ENCODE assay signal across 26 cellular contexts in the genomic region with DNA sequence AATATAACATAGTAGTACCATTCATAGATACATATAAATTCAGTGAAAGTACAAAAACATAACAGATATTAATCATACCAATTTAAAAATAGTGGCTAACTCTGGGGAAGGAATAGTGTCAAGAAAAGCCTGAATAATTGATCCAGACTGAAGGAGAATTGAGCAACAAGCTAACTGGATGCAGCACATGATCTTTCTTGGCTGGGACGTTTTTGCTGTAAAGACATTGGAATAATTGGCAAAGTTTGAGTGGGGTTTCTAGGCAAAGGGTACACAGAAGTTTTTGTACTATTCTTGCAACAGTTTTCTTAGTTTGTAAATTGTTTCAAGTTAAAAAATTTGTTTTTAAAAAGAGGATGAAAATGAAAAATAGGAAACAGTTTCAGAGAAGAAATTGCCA. TPM values are rescaled to one million over a fixed set of nuclear protein-coding genes. Genes with fewer than 3 reads are reported as not detected.
A peak's percentile ranks its signal among the peaks of the same experiment; 100 is the strongest.
DNase-seq lines count a peak whose midpoint lies in the region; ATAC-seq and TF ChIP-seq lines count a peak whose summit lies in the region.
"Had no signal": no experiment of that assay in that cellular context is flagged by ENCODE, and none has a peak within 500 bp of the region (broad histone marks: within the 10 kb centered on the region; RNA-seq: fewer than 3 reads in every experiment).

No MANE protein-coding gene starts in this region.

- H3K4me3 Mint-ChIP-seq in central memory CD8-positive, alpha-beta T cell, result no peak overlapping the region
- peak overlapping the region; percentile 95 for H3K4me3 Mint-ChIP-seq in neural crest cell

- ATAC-seq in Panc1 (no peak), PC-3 (no peak), GM21360 (IDR thresholded peaks at IDR 0.05; ENCODE audit: unreplicated experiment) (no peak)
- ATAC-seq in central memory CD8-positive, alpha-beta T cell (replicated peaks; ENCODE audit: extremely low read depth, poor library complexity, severe bottlenecking), result no peak

- no peak overlapping the region for H3K9ac ChIP-seq in PC-3 (ENCODE audit: low read length)
- H3K9ac ChIP-seq: BLaER1 treated with 17β-estradiol and CSF1 and Interleukin-3, amounts not matched to agents 10 nM and 100 nM had no signal

- H3K36me3 ChIP-seq in Panc1 (ENCODE audit: control insufficient read depth, insufficient read depth, low read length), result no peaks in the 10 kb centered on the region; the same call in 1 of the 2 replicates
- H3K36me3 ChIP-seq in PC-3 (ENCODE audit: low read depth, low read length), result no peaks in the 10 kb centered on the region
- H3K36me3 ChIP-seq: BLaER1 treated with 17β-estradiol and CSF1 and Interleukin-3, amounts not matched to agents 10 nM and 100 nM; SJCRH30 had no signal

- H3K27ac ChIP-seq in Panc1 (ENCODE audit: low read length) (no peak overlapping the region), PC-3 (ENCODE audit: low read length) (no peak overlapping the region)
- H3K27ac ChIP-seq: BLaER1 treated with 17β-estradiol and CSF1 and Interleukin-3, amounts not matched to agents 10 nM and 100 nM; SJCRH30 had no signal

- no peaks in the 10 kb centered on the region for H3K9me2 ChIP-seq in PC-3 (replicated peaks; ENCODE audit: low read length)

- intact Hi-C loops in Panc1 (cut with micrococcal nuclease; ENCODE audit: unreplicated experiment) (no loop called here), PC-3 (cut with micrococcal nuclease) (loop anchor here (10.0 kb wide), 2 partner anchors 83 to 213 kb away; a partner anchor contains a TSS)

- peaks cover 37% of the 10 kb centered on the region for H3K4me1 Mint-ChIP-seq in central memory CD8-positive, alpha-beta T cell
- peaks cover 26% of the 10 kb centered on the region for H3K4me1 Mint-ChIP-seq in neural crest cell

- peaks cover 18% of the 10 kb centered on the region for H3K79me2 ChIP-seq in PC-3 (ENCODE audit: low read length)

- peaks cover 18% of the 10 kb centered on the region for H3K36me3 Mint-ChIP-seq in central memory CD8-positive, alpha-beta T cell (ENCODE audit: insufficient read depth)
- H3K36me3 Mint-ChIP-seq in neural crest cell (ENCODE audit: low read depth), result no peaks in the 10 kb centered on the region

- no peak overlapping the region for H2AFZ ChIP-seq in PC-3 (ENCODE audit: low read length)

- in situ Hi-C loops in Panc1 (cut with HindIII; ENCODE audit: low pct_unique_long_range_greater_than_20kb, low sequenced_read_pairs), result no loop called here

- peaks cover 13% of the 10 kb centered on the region for H4K20me1 ChIP-seq in PC-3 (ENCODE audit: low read length)

- H3K27me3 ChIP-seq in Panc1 (ENCODE audit: control insufficient read depth, insufficient read depth, low read length) (peaks cover 4% of the 10 kb centered on the region; the same call in 1 of the 2 replicates), PC-3 (ENCODE audit: low read length) (no peaks in the 10 kb centered on the region)
- H3K27me3 ChIP-seq: BLaER1 treated with 17β-estradiol and CSF1 and Interleukin-3, amounts not matched to agents 10 nM and 100 nM; SJCRH30 had no signal

- H3K27ac Mint-ChIP-seq in central memory CD8-positive, alpha-beta T cell (ENCODE audit: low read depth), result peak overlapping the region; percentile 95
- H3K27ac Mint-ChIP-seq in neural crest cell (ENCODE audit: unreplicated experiment), result no peak overlapping the region

- H3F3A ChIP-seq in PC-3 (ENCODE audit: low read length, unreplicated experiment), result no peaks in the 10 kb centered on the region

- TF ChIP-seq CTCF in Panc1 (IDR thresholded peaks at IDR 0.05) (no peak), neural crest cell (conservative IDR thresholded peaks at IDR 0.05) (no peak), PC-3 (conservative IDR thresholded peaks at IDR 0.05; ENCODE audit: low read depth, low read length) (no peak), GM20000 (IDR thresholded peaks at IDR 0.05; ENCODE audit: extremely low read depth, missing control alignments) (no peak)

- H3K27me3 Mint-ChIP-seq in central memory CD8-positive, alpha-beta T cell, result no peaks in the 10 kb centered on the region
- H3K27me3 Mint-ChIP-seq in neural crest cell (ENCODE audit: low read depth), result peaks cover 3% of the 10 kb centered on the region

- H3K9me3 ChIP-seq in Panc1 (ENCODE audit: control insufficient read depth, insufficient read depth, low read depth, low read length) (no peaks in the 10 kb centered on the region), PC-3 (ENCODE audit: low read length) (no peaks in the 10 kb centered on the region)
- H3K9me3 ChIP-seq: BLaER1 treated with 17β-estradiol and CSF1 and Interleukin-3, amounts not matched to agents 10 nM and 100 nM; SJCRH30 had no signal

- CTCF ChIA-PET in Panc1 (lab: Charles Lee), result no interaction called here
- CTCF ChIA-PET in PC-3 (lab: Charles Lee), result no interaction called here

- no peak overlapping the region for H3K4me3 ChIP-seq in Panc1 (ENCODE audit: low read depth in 2 of 2, low read length in 2 of 2)
- H3K4me3 ChIP-seq in PC-3 (ENCODE audit: low read length), result no peak overlapping the region
- H3K4me3 ChIP-seq: SJCRH30 had no signal

- DNase-seq in Panc1 (ENCODE audit: low read depth, low spot score), result no peak
- DNase-seq in central memory CD8-positive, alpha-beta T cell (ENCODE audit: low spot score in 2 of 2), result no peak
- peak; percentile 33 for DNase-seq in globus pallidus (ENCODE audit: low spot score)
- DNase-seq in neural crest cell (ENCODE audit: low read depth, low spot score), result no peak
- DNase-seq in PC-3, result no peak
- DNase-seq in GM20000 (ENCODE audit: low spot score), result no peak
- DNase-seq in SKM-1 (lab: John Stamatoyannopoulos, UW; ENCODE audit: unreplicated experiment), result no peak
- DNase-seq: ACHN; CD8-positive, alpha-beta memory T cell; DMS53; EL; GF-D8; GOT3; HCEC 1CT; IMR-90; MV-4-11; NCI-H1105 treated with DMSO at 0.1 percent for 48 hours; NCI-H1694; NCI-H2081; NCI-H2171; NCI-H345; NCI-H524; NCI-H774; SJCRH30 had no signal

- no peaks in the 10 kb centered on the region for H3K9me3 Mint-ChIP-seq in central memory CD8-positive, alpha-beta T cell
- no peaks in the 10 kb centered on the region for H3K9me3 Mint-ChIP-seq in neural crest cell
- H3K9me3 Mint-ChIP-seq: CD8-positive, alpha-beta memory T cell had no signal

- H3K4me1 ChIP-seq in Panc1 (ENCODE audit: control insufficient read depth, insufficient read depth, low read length) (peaks cover 11% of the 10 kb centered on the region), PC-3 (ENCODE audit: insufficient read depth, low read length) (peaks cover 16% of the 10 kb centered on the region)
- H3K4me1 ChIP-seq: SJCRH30 had no signal

- H3K4me2 ChIP-seq in PC-3 (ENCODE audit: low read length), result no peak overlapping the region

- POLR2A ChIA-PET in Panc1 (lab: Charles Lee), result no interaction called here
- POLR2A ChIA-PET in PC-3 (lab: Charles Lee; ENCODE audit: unreplicated experiment), result no interaction called here

- BruUV-seq in Panc1 (replicated peaks; lab: Mats Ljungman, UMichigan) (TSS peak; percentile 36), PC-3 (replicated peaks; lab: Mats Ljungman, UMichigan) (no TSS peak)

RNA-seq across cellular contexts. Expression of a gene that starts 2.6 kb away (rescaled TPM):
- total RNA-seq in Panc1 (2021; ENCODE audit: unreplicated experiment) (94.3 TPM), neural crest cell (51.9 and 55.3 TPM in 2 replicates), PC-3 (2014; rRNA removed) (23.3 and 25.0 TPM in 2 replicates)
- polyA plus RNA-seq in Panc1 (2012; ENCODE audit: insufficient read length), result 53.3 TPM
